31 cellular contexts compared by ENCODE assay signal in the genomic region with DNA sequence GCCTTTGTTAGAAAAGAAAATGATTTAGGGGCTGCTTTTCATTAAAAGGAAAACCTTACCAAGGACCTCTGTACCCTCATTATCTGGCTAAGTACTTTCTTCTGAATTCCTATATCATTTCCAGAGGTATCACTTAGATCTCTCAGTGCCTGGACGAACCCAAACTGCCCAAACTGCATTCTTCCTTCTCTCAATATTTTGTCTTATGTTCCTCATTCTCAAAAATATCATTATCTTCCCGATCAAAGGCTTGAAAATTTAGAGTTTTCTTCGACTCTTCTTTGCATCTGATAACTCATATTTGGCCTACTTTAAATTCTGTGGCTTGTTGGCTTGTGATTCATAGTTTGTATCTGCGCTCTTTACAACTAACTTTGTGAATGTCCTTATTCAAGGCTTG.
"Had no signal": no experiment of that assay in that cellular context is flagged by ENCODE, and none has a peak within 500 bp of the region (broad histone marks: within the 10 kb centered on the region; RNA-seq: fewer than 3 reads in every experiment).

No MANE protein-coding gene starts in this region.

- H3K36me3 ChIP-seq: brain microvascular endothelial cell, esophagus muscularis mucosa, gastrocnemius medialis, heart left ventricle, WERI-Rb-1 had no signal

- H3K27ac Mint-ChIP-seq: activated B cell treated with CpG ODN at 0.5 μM for 24 hours; activated CD8-positive, alpha-beta T cell treated with anti-CD3 and anti-CD28 coated beads for 36 hours; activated naive CD8-positive, alpha-beta T cell; activated T-helper 17 cell treated with anti-CD3 and anti-CD28 coated beads, Interleukin-2, amount 50 U/mL, for 72 hours; effector memory CD8-positive, alpha-beta T cell; T-helper 17 cell; T-helper 2 cell treated with Interferon-gamma antibody and Interleukin-4, amounts not matched to agents 5 μg/mL and 100 μg/mL, for 36 hours had no signal

- H3K4me3 ChIP-seq: esophagus muscularis mucosa, gastrocnemius medialis, heart left ventricle had no signal

- H3K4me1 Mint-ChIP-seq: activated T-helper 17 cell treated with anti-CD3 and anti-CD28 coated beads, Interleukin-2, amount 50 U/mL, for 72 hours; T-helper 17 cell had no signal

- H3K4me3 Mint-ChIP-seq: activated B cell treated with CpG ODN at 0.5 μM for 24 hours; activated CD8-positive, alpha-beta T cell treated with anti-CD3 and anti-CD28 coated beads for 36 hours; activated naive CD8-positive, alpha-beta T cell; activated T-cell treated with anti-CD3 and anti-CD28 coated beads, Interleukin-2, amount 50 U/mL, for 4 hours; activated T-helper 17 cell treated with anti-CD3 and anti-CD28 coated beads, Interleukin-2, amount 50 U/mL, for 72 hours; effector memory CD8-positive, alpha-beta T cell; T-helper 17 cell; T-helper 2 cell treated with Interferon-gamma antibody and Interleukin-4, amounts not matched to agents 5 μg/mL and 100 μg/mL, for 36 hours had no signal

- H3K27ac ChIP-seq: brain microvascular endothelial cell, esophagus muscularis mucosa, foreskin keratinocyte, gastrocnemius medialis, heart left ventricle, WERI-Rb-1 had no signal

- H3K4me1 ChIP-seq: esophagus muscularis mucosa, gastrocnemius medialis, heart left ventricle had no signal

- H3K36me3 Mint-ChIP-seq: activated naive CD8-positive, alpha-beta T cell had no signal

- H3K27me3 Mint-ChIP-seq: activated B cell treated with CpG ODN at 0.5 μM for 24 hours; activated CD8-positive, alpha-beta T cell treated with anti-CD3 and anti-CD28 coated beads for 36 hours; activated naive CD8-positive, alpha-beta T cell; activated T-helper 17 cell treated with anti-CD3 and anti-CD28 coated beads, Interleukin-2, amount 50 U/mL, for 72 hours; effector memory CD8-positive, alpha-beta T cell; T-helper 17 cell had no signal

- H3K27me3 ChIP-seq: brain microvascular endothelial cell, esophagus muscularis mucosa, foreskin keratinocyte, gastrocnemius medialis, heart left ventricle had no signal

- H3K9me3 ChIP-seq: esophagus muscularis mucosa, gastrocnemius medialis had no signal

- ATAC-seq: activated CD4-positive, CD25-positive, alpha-beta regulatory T cell treated with anti-CD3 and anti-CD28 coated beads, Interleukin-2, amount 50 U/mL, for 24 hours; activated CD8-positive, alpha-beta T cell treated with anti-CD3 and anti-CD28 coated beads for 36 hours; activated T-cell treated with anti-CD3 and anti-CD28 coated beads, Interleukin-2, amount 50 U/mL, for 4 hours; activated T-helper 17 cell treated with anti-CD3 and anti-CD28 coated beads, Interleukin-2, amount 50 U/mL, for 72 hours; effector memory CD8-positive, alpha-beta T cell; foreskin keratinocyte; gastrocnemius medialis; heart left ventricle; T-helper 17 cell had no signal

- DNase-seq: activated B cell treated with CpG ODN at 0.5 μM for 24 hours; activated CD4-positive, alpha-beta T cell treated with anti-CD3 and anti-CD28 coated beads for 48 hours; activated CD4-positive, alpha-beta T cell treated with anti-CD3 and anti-CD28 coated beads, Interleukin-2, amount 50 U/mL, for 1 hour; activated CD4-positive, alpha-beta T cell treated with anti-CD3 and anti-CD28 coated beads, Interleukin-2, amount 50 U/mL, for 48 hours; activated CD8-positive, alpha-beta memory T cell treated with anti-CD3 and anti-CD28 coated beads for 24 hours; activated CD8-positive, alpha-beta T cell treated with anti-CD3 and anti-CD28 coated beads for 36 hours; activated effector memory CD4-positive, alpha-beta T cell treated with Interleukin-2 at 50 U/mL for 16 hours; activated gamma-delta T cell treated with Interleukin-2 at 50 U/mL for 16 hours; activated naive CD4-positive, alpha-beta T cell treated with anti-CD3 and anti-CD28 coated beads, Interleukin-2, amount 50 U/mL, for 16 hours; activated naive CD4-positive, alpha-beta T cell treated with Interleukin-2 at 50 U/mL for 16 hours; activated T-cell treated with anti-CD3 and anti-CD28 coated beads, Interleukin-2, amount 50 U/mL, for 4 hours; amniotic stem cell; anterior cingulate cortex; brain microvascular endothelial cell; cortex of kidney; dermis blood vessel endothelial cell; effector CD4-positive, alpha-beta T cell; effector memory CD8-positive, alpha-beta T cell; erythroblast; foreskin keratinocyte; gastrocnemius medialis; glutamatergic neuron; heart left ventricle; T-helper 17 cell; T1000; WERI-Rb-1 had no signal
